ENCODE assay signal across 9 cellular contexts in genomic region chr14:69719501-69719951, GRCh38. TPM values are rescaled to one million over a fixed set of nuclear protein-coding genes. Genes with fewer than 3 reads are reported as not detected.
DNase-seq lines count a peak whose midpoint lies in the region; ATAC-seq and TF ChIP-seq lines count a peak whose summit lies in the region.
"Had no signal": no experiment of that assay in that cellular context is flagged by ENCODE, and none has a peak within 500 bp of the region (broad histone marks: within the 10 kb centered on the region; RNA-seq: fewer than 3 reads in every experiment).

No MANE protein-coding gene starts in this region.

- no TSS peak for BruUV-seq in Caco-2 (replicated peaks; lab: Mats Ljungman, UMichigan)

- H3K4me1 ChIP-seq in gastroesophageal sphincter (peaks cover 0 to 45% (median 13%) of the 10 kb centered on the region in 3 donors), Caco-2 (peaks cover 1% of the 10 kb centered on the region; the same call in 1 of the 2 replicates)

- H3K4me3 ChIP-seq in gastroesophageal sphincter, result no peak overlapping the region
- no peak overlapping the region for H3K4me3 ChIP-seq in Caco-2 (ENCODE audit: low read depth, low read length)

- intact Hi-C loops in Caco-2 (cut with micrococcal nuclease; ENCODE audit: unreplicated experiment), result no loop called here

- H3K27ac ChIP-seq in gastroesophageal sphincter, result peak overlapping the region in 3 of 4 donors; percentile 54 to 66 (median 62)

- H3K36me3 Mint-ChIP-seq in WTC11 (no peaks in the 10 kb centered on the region), Caco-2 (ENCODE audit: insufficient read depth, unreplicated experiment) (no peaks in the 10 kb centered on the region)

- H3K27me3 Mint-ChIP-seq in WTC11 (ENCODE audit: low read depth) (no peaks in the 10 kb centered on the region), Caco-2 (ENCODE audit: insufficient read depth, unreplicated experiment) (no peaks in the 10 kb centered on the region)

- no peak for TF ChIP-seq CTCF in WTC11 (IDR thresholded peaks at IDR 0.05)
- no peak for TF ChIP-seq CTCF in gastroesophageal sphincter (IDR thresholded peaks at IDR 0.05)
- TF ChIP-seq CTCF in Caco-2 (IDR thresholded peaks at IDR 0.05; ENCODE audit: insufficient read depth in 1 of 2, low read depth in 1 of 2, low read length in 1 of 2, severe bottlenecking in 1 of 2, unreplicated experiment in 1 of 2), result no peak

- no peak for TF ChIP-seq POLR2A in gastroesophageal sphincter (IDR thresholded peaks at IDR 0.05)

- ATAC-seq in WTC11 (peak; percentile 73), gastroesophageal sphincter (peak; percentile 77)

- no peaks in the 10 kb centered on the region for H3K27me3 ChIP-seq in gastroesophageal sphincter
- H3K27me3 ChIP-seq in Caco-2 (replicated peaks; ENCODE audit: control insufficient read depth, insufficient read depth, low read length), result no peaks in the 10 kb centered on the region

- H3K4me3 Mint-ChIP-seq in WTC11 (no peak overlapping the region), Caco-2 (ENCODE audit: unreplicated experiment) (no peak overlapping the region)

- no peaks in the 10 kb centered on the region for H3K9me3 Mint-ChIP-seq in WTC11
- no peaks in the 10 kb centered on the region for H3K9me3 Mint-ChIP-seq in Caco-2 (ENCODE audit: unreplicated experiment)

- no peaks in the 10 kb centered on the region for H3K36me3 ChIP-seq in gastroesophageal sphincter
- no peaks in the 10 kb centered on the region for H3K36me3 ChIP-seq in Caco-2 (ENCODE audit: control insufficient read depth, insufficient read depth, low read length)

- H3K9me3 ChIP-seq in gastroesophageal sphincter (no peaks in the 10 kb centered on the region), Caco-2 (no peaks in the 10 kb centered on the region)

- H3K4me1 Mint-ChIP-seq in WTC11, result peaks cover 30% of the 10 kb centered on the region
- no peaks in the 10 kb centered on the region for H3K4me1 Mint-ChIP-seq in Caco-2 (ENCODE audit: low read depth, unreplicated experiment)

- TF ChIP-seq EP300 in gastroesophageal sphincter (IDR thresholded peaks at IDR 0.05), result no peak

- DNase-seq in GM04503 (ENCODE audit: low read depth) (peak; percentile 81), WTC11 (ENCODE audit: low spot score) (peak; percentile 33), retina (peak; percentile 47), Caco-2 (no peak), D341Med (ENCODE audit: low spot score) (no peak), SW 1271 (lab: John Stamatoyannopoulos, UW) (no peak)
- no peak for DNase-seq in stimulated activated naive CD4-positive, alpha-beta T cell treated with Interleukin-2 at 50 U/mL for 16 hours (lab: John Stamatoyannopoulos, UW)
- DNase-seq: stimulated activated CD4-positive, alpha-beta T cell treated with anti-CD3 and anti-CD28 coated beads, Interleukin-2, amount 100 ng/mL, for 48 hours had no signal

- H3K27ac Mint-ChIP-seq in WTC11, result no peak overlapping the region
- H3K27ac Mint-ChIP-seq in Caco-2 (ENCODE audit: unreplicated experiment), result no peak overlapping the region

- POLR2A ChIA-PET in WTC11 (lab: Charles Lee) (interaction anchor here (0.6 kb wide), 1 partner anchor 52 kb away, joined by 5 read pairs; no protein-coding TSS in a partner anchor), Caco-2 (lab: Charles Lee) (no interaction called here)

- WGBS in gastroesophageal sphincter (ENCODE audit: low coverage in 1 of 2), 2 donors, result no CpG with 5 or more reads among the region's 7 CpGs

- CTCF ChIA-PET in WTC11 (lab: Charles Lee) (interaction anchor here (0.5 to 1.2 kb wide), 2 partner anchors 146 to 160 kb away, joined by 3 to 4 read pairs; no protein-coding TSS in a partner anchor), Caco-2 (lab: Charles Lee) (interaction anchor here (0.8 kb wide), 1 partner anchor 135 kb away, joined by 3 read pairs; no protein-coding TSS in a partner anchor)

TF ChIP-seq in WTC11, 78 proteins besides CTCF, POLR2A, EP300 and RAD21 (continues in another document):
- TF ChIP-seq NFYB (CRISPR knock-in tag; conservative IDR thresholded peaks at IDR 0.05; ENCODE audit: low read depth) (no peak), OVOL2 (CRISPR knock-in tag; IDR thresholded peaks at IDR 0.05; ENCODE audit: borderline replicate concordance) (no peak), ZNF219 (CRISPR knock-in tag; IDR thresholded peaks at IDR 0.05; ENCODE audit: borderline replicate concordance) (no peak), HMGXB4 (CRISPR knock-in tag; IDR thresholded peaks at IDR 0.05) (no peak), GABPB1 (CRISPR knock-in tag; IDR thresholded peaks at IDR 0.05) (no peak), AR (CRISPR knock-in tag; IDR thresholded peaks at IDR 0.05) (no peak), ZNF396 (CRISPR knock-in tag; IDR thresholded peaks at IDR 0.05; ENCODE audit: borderline replicate concordance) (no peak), SP1 (CRISPR knock-in tag; conservative IDR thresholded peaks at IDR 0.05) (no peak), ZNF138 (CRISPR knock-in tag; conservative IDR thresholded peaks at IDR 0.05) (no peak), PRDM15 (CRISPR knock-in tag; IDR thresholded peaks at IDR 0.05) (no peak), JUN (CRISPR knock-in tag; IDR thresholded peaks at IDR 0.05) (no peak), TEAD1 (CRISPR knock-in tag; IDR thresholded peaks at IDR 0.05) (no peak), ZNF263 (CRISPR knock-in tag; IDR thresholded peaks at IDR 0.05; ENCODE audit: low read depth) (no peak)

RNA-seq across cellular contexts. Expression of gene SRSF5, which starts 47.4 kb away (rescaled TPM):
- total RNA-seq in WTC11 (2021) (256 to 288 TPM (median 275 TPM) in 3 replicates), gastroesophageal sphincter (100 to 1,000 TPM; 191 to 569 (median 275) TPM), Caco-2 (2022) (264 and 310 TPM in 2 replicates)

Comparison
In these comparisons a context has a peak if more than half of its experiments do, and no peak if none do; other contexts are left out.
1. DNase-seq: peak in GM04503 (single experiment), WTC11 (single experiment) and retina (single experiment); none in Caco-2 (0 of 2), stimulated activated naive CD4-positive, alpha-beta T cell treated with Interleukin-2 at 50 U/mL for 16 hours (single experiment), D341Med (single experiment) and SW 1271 (0 of 2).